Comparison of ENCODE assay signal across 9 cellular contexts in genomic region chr3:29515451-29515850, GRCh38.
A peak's percentile ranks its signal among the peaks of the same experiment; 100 is the strongest.
DNase-seq lines count a peak whose midpoint lies in the region; FAIRE-seq and TF ChIP-seq lines count a peak whose summit lies in the region.
"Had no signal": no experiment of that assay in that cellular context is flagged by ENCODE, and none has a peak within 500 bp of the region (broad histone marks: within the 10 kb centered on the region; RNA-seq: fewer than 3 reads in every experiment).

No MANE protein-coding gene starts in this region.

- H3K4me3 Mint-ChIP-seq in H9: no peak overlapping the region
- no peak overlapping the region for H3K4me3 Mint-ChIP-seq in mesothelial cell of epicardium

- no peak overlapping the region for H3K23ac ChIP-seq in H9 (ENCODE audit: insufficient read length, low read depth, low read length)

- no peak overlapping the region for H2BK5ac ChIP-seq in H9 (ENCODE audit: insufficient read length, low read length)

- no peaks in the 10 kb centered on the region for H3K27me3 ChIP-seq in H9 (ENCODE audit: insufficient read depth, low read length)
- H3K27me3 ChIP-seq in SJSA1 (replicated peaks): no peaks in the 10 kb centered on the region

- H2BK20ac ChIP-seq in H9 (ENCODE audit: low read depth, low read length, poor library complexity, severe bottlenecking): no peak overlapping the region

- H3K18ac ChIP-seq in H9 (ENCODE audit: insufficient read length, low read depth, low read length): no peak overlapping the region

- no peak overlapping the region for H2AK5ac ChIP-seq in H9 (ENCODE audit: insufficient read length, low read length)

- no peak overlapping the region for H2BK120ac ChIP-seq in H9 (ENCODE audit: low read depth, low read length, poor library complexity, severe bottlenecking)

- H3K27me3 Mint-ChIP-seq in H9 (ENCODE audit: low read depth) (no peaks in the 10 kb centered on the region), mesothelial cell of epicardium (ENCODE audit: low read depth) (no peaks in the 10 kb centered on the region)

- H2AFZ ChIP-seq in H9 (ENCODE audit: low read length): no peak overlapping the region

- no peak for TF ChIP-seq POLR2A in GM12891 (IDR thresholded peaks at IDR 0.05; ENCODE audit: low read depth, low read length)

- in situ Hi-C loops in GM13976 (cut with MboI; ENCODE audit: low sequenced_read_pairs, unreplicated experiment): no loop called here

- no peaks in the 10 kb centered on the region for H3K79me1 ChIP-seq in H9 (ENCODE audit: insufficient read depth, low read depth, low read length, poor library complexity, severe bottlenecking)

- no peak overlapping the region for H3K14ac ChIP-seq in H9 (ENCODE audit: insufficient read depth, low read length)

- H3K79me2 ChIP-seq in H9 (ENCODE audit: insufficient read depth, low read length): no peaks in the 10 kb centered on the region

- H3K4me1 Mint-ChIP-seq in H9 (peaks cover 15 to 27% of the 10 kb centered on the region in 2 experiments), mesothelial cell of epicardium (peaks cover 23% of the 10 kb centered on the region)

- H3K36me3 ChIP-seq in SJSA1: no peaks in the 10 kb centered on the region

- no peaks in the 10 kb centered on the region for H4K20me1 ChIP-seq in H9 (ENCODE audit: control insufficient read depth, insufficient read depth, insufficient read length)

- H3K4me1 ChIP-seq in H9 (ENCODE audit: insufficient read depth, low read length): peaks cover 9% of the 10 kb centered on the region; the same call in 1 of the 2 replicates
- H3K4me1 ChIP-seq in SJSA1 (replicated peaks): peaks cover 31% of the 10 kb centered on the region

- H3K27ac ChIP-seq in H9 (ENCODE audit: insufficient read length, low read depth, low read length) (peak overlapping the region; percentile 36), SJSA1 (0 out of 2 replicates have a peak overlapping the region, but pooled peaks have one; percentile 7)

- H3K9me3 Mint-ChIP-seq in H9: no peaks in the 10 kb centered on the region
- H3K9me3 Mint-ChIP-seq in mesothelial cell of epicardium: no peaks in the 10 kb centered on the region

- H3T11ph ChIP-seq in H9 (ENCODE audit: low read length): no peak overlapping the region

- no peak overlapping the region for H3K4ac ChIP-seq in H9 (ENCODE audit: low read depth, low read length)

- no peak overlapping the region for H3K9ac ChIP-seq in H9 (ENCODE audit: extremely low read depth, insufficient read length, low read length)

- H2BK15ac ChIP-seq in H9 (ENCODE audit: low read depth, low read length): no peak overlapping the region

- H3K4me3 ChIP-seq in SJSA1: no peak overlapping the region

- WGBS in H9 (ENCODE audit: extremely low coverage, insufficient read length, low lambda C conversion rate): no CpG with 5 or more reads among the region's 2 CpGs

- H3K23me2 ChIP-seq in H9 (ENCODE audit: insufficient read length, low read depth, low read length, poor library complexity, severe bottlenecking): no peaks in the 10 kb centered on the region

- TF ChIP-seq CTCF in GM13976 (IDR thresholded peaks at IDR 0.05; ENCODE audit: borderline replicate concordance, control extremely low read depth, extremely low read depth, insufficient read depth, missing control alignments) (no peak), H9 (conservative IDR thresholded peaks at IDR 0.05) (no peak), mesothelial cell of epicardium (IDR thresholded peaks at IDR 0.05; ENCODE audit: unreplicated experiment) (no peak)

- DNase-seq in GM13976 (ENCODE audit: low spot score): peak; percentile 12
- peak; percentile 31 for DNase-seq in H9
- peak; percentile 42 to 47 for DNase-seq in SJSA1 (ENCODE audit: low read depth in 1 of 2, low spot score in 2 of 2)
- DNase-seq in kidney glomerular epithelial cell (lab: John Stamatoyannopoulos, UW): peak; percentile 74
- DNase-seq in GM12891 (ENCODE audit: insufficient read length, low spot score): no peak
- no peak for DNase-seq in mesothelial cell of epicardium (ENCODE audit: low spot score in 2 of 2, unreplicated experiment in 2 of 2)
- DNase-seq in OCI-M2 (lab: John Stamatoyannopoulos, UW; ENCODE audit: unreplicated experiment): no peak
- no peak for DNase-seq in effector CD4-positive, alpha-beta T cell
- DNase-seq: NCI-H524 treated with DMSO at 0.1 percent for 48 hours had no signal

- peak overlapping the region; percentile 6 for H3K4me2 ChIP-seq in H9 (ENCODE audit: insufficient read depth, insufficient read length, low read length)

- H2BK12ac ChIP-seq in H9 (ENCODE audit: insufficient read length, low read depth, low read length): no peak overlapping the region

- no peak for FAIRE-seq in GM12891 (lab: Jason Lieb, UNC)

- H4K8ac ChIP-seq in H9 (replicated peaks; ENCODE audit: insufficient read length, low read depth, low read length): no peak overlapping the region

- H3K9me3 ChIP-seq in H9 (ENCODE audit: control insufficient read depth, low read depth, low read length): no peaks in the 10 kb centered on the region
- H3K9me3 ChIP-seq in SJSA1 (replicated peaks): no peaks in the 10 kb centered on the region

- no peak overlapping the region for H3K56ac ChIP-seq in H9 (ENCODE audit: insufficient read length, low read depth, low read length)

- no peak overlapping the region for H4K5ac ChIP-seq in H9 (ENCODE audit: insufficient read length, low read depth, low read length)

- H3K27ac Mint-ChIP-seq in H9: peak overlapping the region; percentile 7 to 45 (median 27); a peak in 4 of 7 replicates
- H3K27ac Mint-ChIP-seq in mesothelial cell of epicardium: no peak overlapping the region

- no peak overlapping the region for H4K91ac ChIP-seq in H9 (ENCODE audit: insufficient read length, low read depth, low read length)

- H3K36me3 Mint-ChIP-seq in H9 (ENCODE audit: insufficient read depth in 1 of 3, low read depth in 3 of 3) (no peaks in the 10 kb centered on the region), mesothelial cell of epicardium (no peaks in the 10 kb centered on the region)

TF ChIP-seq in GM12891, 5 proteins besides CTCF, POLR2A, EP300 and RAD21:
- TF ChIP-seq TAF1 (IDR thresholded peaks at IDR 0.05; ENCODE audit: low read depth, low read length): no peak
- no peak for TF ChIP-seq POLR2AphosphoS5 (IDR thresholded peaks at IDR 0.05; ENCODE audit: low read depth, low read length)
- TF ChIP-seq SPI1 (IDR thresholded peaks at IDR 0.05; ENCODE audit: low read depth, low read length): no peak
- no peak for TF ChIP-seq PAX5 (IDR thresholded peaks at IDR 0.05; ENCODE audit: insufficient read depth, low read length, severe bottlenecking)
- no peak for TF ChIP-seq POU2F2 (IDR thresholded peaks at IDR 0.05; ENCODE audit: low read depth, low read length)

Comparison
In these comparisons a context has a peak if more than half of its experiments do, and no peak if none do; other contexts are left out.
1. DNase-seq: peak in GM13976 (single experiment), H9 (single experiment), SJSA1 (2 of 2) and kidney glomerular epithelial cell (single experiment); none in GM12891 (single experiment), mesothelial cell of epicardium (0 of 2), OCI-M2 (single experiment) and effector CD4-positive, alpha-beta T cell (single experiment).